ENCODE assay signal across 9 cellular contexts in genomic region chr18:62596145-62597005, GRCh38.
DNase-seq lines count a peak whose midpoint lies in the region; ATAC-seq, FAIRE-seq and TF ChIP-seq lines count a peak whose summit lies in the region.
"Had no signal": no experiment of that assay in that cellular context is flagged by ENCODE, and none has a peak within 500 bp of the region (broad histone marks: within the 10 kb centered on the region; RNA-seq: fewer than 3 reads in every experiment).

No MANE protein-coding gene starts in this region.

- H3K4me3 ChIP-seq in astrocyte (ENCODE audit: insufficient read depth, low read depth, low read length) (peak overlapping the region; percentile 48), iPS-18c (ENCODE audit: insufficient read depth, low read depth, low read length) (peak overlapping the region; percentile 59), spleen (peak overlapping the region in 7 of 8 donors; percentile 1 to 49 (median 22))

- ATAC-seq in GM19455 (IDR thresholded peaks at IDR 0.05; ENCODE audit: unreplicated experiment): no peak

- H3K9me3 Mint-ChIP-seq in astrocyte (ENCODE audit: unreplicated experiment): peaks cover 7% of the 10 kb centered on the region
- H3K9me3 Mint-ChIP-seq: HFFc6 had no signal

- H3K27me3 ChIP-seq in astrocyte (ENCODE audit: insufficient read depth, low read length) (peaks cover 25% of the 10 kb centered on the region), spleen (replicated peaks in 1 of 7) (peaks cover 9 to 61% (median 33%) of the 10 kb centered on the region in 7 donors)

- H3K4me1 Mint-ChIP-seq in astrocyte (ENCODE audit: low read depth, unreplicated experiment): no peaks in the 10 kb centered on the region

- peak overlapping the region; percentile 69 for H2AFZ ChIP-seq in astrocyte (ENCODE audit: low read depth, low read length)

- 1 to 5% (median 3%) methylated on average over 43 to 90 of the region's 90 CpGs for WGBS in spleen, 5 donors

- H3K9me3 ChIP-seq in astrocyte (ENCODE audit: insufficient read depth, low read depth, low read length) (no peaks in the 10 kb centered on the region), iPS-18c (ENCODE audit: control insufficient read depth, insufficient read depth, low read length) (no peaks in the 10 kb centered on the region), spleen (peaks cover 0 to 11% (median 6%) of the 10 kb centered on the region in 8 donors)

- H3K27ac ChIP-seq in astrocyte (ENCODE audit: low read depth, low read length) (no peak overlapping the region), spleen (no peak overlapping the region)

- H3K4me3 Mint-ChIP-seq in astrocyte (ENCODE audit: unreplicated experiment): no peak overlapping the region
- H3K4me3 Mint-ChIP-seq: HFFc6 had no signal

- H3K4me2 ChIP-seq in astrocyte (ENCODE audit: low read length): peak overlapping the region; percentile 83

- no peak overlapping the region for H3K27ac Mint-ChIP-seq in astrocyte (ENCODE audit: unreplicated experiment)
- H3K27ac Mint-ChIP-seq: HFFc6 had no signal

- H3K79me2 ChIP-seq in astrocyte (ENCODE audit: insufficient read depth, low read length): no peaks in the 10 kb centered on the region

- peak overlapping the region; percentile 10 for H3K9ac ChIP-seq in astrocyte (ENCODE audit: low read length)

- H3K27me3 Mint-ChIP-seq in astrocyte (ENCODE audit: low read depth, unreplicated experiment): peaks cover 43% of the 10 kb centered on the region

- H3K4me1 ChIP-seq in astrocyte (ENCODE audit: insufficient read depth, low read length) (no peaks in the 10 kb centered on the region), spleen (peaks cover 0 to 21% (median 17%) of the 10 kb centered on the region in 6 donors)

- intact Hi-C loops in spleen (cut with DNase I; ENCODE audit: low total_unique reads) (no loop called here), posterior vena cava (cut with DNase I) (no loop called here)

- DNase-seq in DMS53 (lab: John Stamatoyannopoulos, UW): peak; percentile 36
- DNase-seq in DMS53 treated with DMSO at 0.1 percent for 48 hours (lab: John Stamatoyannopoulos, UW; ENCODE audit: unreplicated experiment): no peak
- peak; percentile 10 for DNase-seq in astrocyte (ENCODE audit: low read depth)
- DNase-seq in spleen: no peak
- DNase-seq in posterior vena cava (ENCODE audit: low spot score): no peak
- DNase-seq in COLO829 (ENCODE audit: low spot score): no peak
- DNase-seq: HFFc6 had no signal

- TF ChIP-seq CTCF in astrocyte (IDR thresholded peaks at IDR 0.05; ENCODE audit: insufficient read depth, low read depth, low read length): no peak
- TF ChIP-seq CTCF in spleen (IDR thresholded peaks at IDR 0.05 in 8 of 11, conservative IDR thresholded peaks at IDR 0.05 in 3 of 11): no peak

- no peaks in the 10 kb centered on the region for H3K36me3 ChIP-seq in astrocyte (ENCODE audit: insufficient read depth, low read length)
- no peaks in the 10 kb centered on the region for H3K36me3 ChIP-seq in spleen

- H4K20me1 ChIP-seq in astrocyte (ENCODE audit: insufficient read depth, low read length): no peaks in the 10 kb centered on the region

- no peaks in the 10 kb centered on the region for H3K36me3 Mint-ChIP-seq in astrocyte (ENCODE audit: low read depth, unreplicated experiment)

- no peak for TF ChIP-seq POLR2A in spleen (IDR thresholded peaks at IDR 0.05)

- no peak for FAIRE-seq in astrocyte (lab: Jason Lieb, UNC)

Comparison
In these comparisons a context has a peak if more than half of its experiments do, and no peak if none do; other contexts are left out.
1. DNase-seq: peak in DMS53 (single experiment) and astrocyte (single experiment); none in DMS53 treated with DMSO at 0.1 percent for 48 hours (single experiment), spleen (single experiment), posterior vena cava (single experiment) and COLO829 (single experiment).
2. Peak in every context shown above with its lines, with median percentiles within 50 percentile points of each other: H3K4me3 ChIP-seq.